Comparison of ENCODE assay signal across 24 cellular contexts in the genomic region with DNA sequence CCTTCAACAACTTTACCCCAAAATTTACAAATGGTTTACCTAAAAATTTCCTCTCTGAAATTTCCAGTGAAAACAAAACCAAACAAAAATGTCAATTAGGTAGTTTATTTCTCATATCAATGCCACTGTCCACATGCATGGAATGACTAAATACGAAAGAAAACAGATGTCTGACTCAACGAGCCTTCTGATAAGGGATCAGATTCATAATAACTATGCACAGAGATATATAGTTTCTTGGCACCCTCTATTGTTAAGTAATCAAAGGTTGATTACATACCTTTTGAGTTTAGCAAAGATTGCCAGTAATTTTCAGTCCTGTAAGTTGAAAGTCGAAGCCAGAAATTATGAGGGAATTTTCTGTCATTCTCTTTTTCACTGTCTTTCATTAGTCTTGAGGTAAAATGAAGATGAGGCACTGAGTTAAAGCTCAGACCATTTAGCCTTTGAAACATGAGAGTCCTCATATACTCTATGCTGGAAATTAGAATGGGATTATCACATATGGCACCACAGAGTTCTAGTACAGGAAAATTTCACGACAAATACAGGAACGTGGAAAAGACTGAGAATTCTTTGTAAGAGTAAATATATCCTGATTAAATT.
A peak's percentile ranks its signal among the peaks of the same experiment; 100 is the strongest.
DNase-seq lines count a peak whose midpoint lies in the region; ATAC-seq and TF ChIP-seq lines count a peak whose summit lies in the region.
"Had no signal": no experiment of that assay in that cellular context is flagged by ENCODE, and none has a peak within 500 bp of the region (broad histone marks: within the 10 kb centered on the region; RNA-seq: fewer than 3 reads in every experiment).

No MANE protein-coding gene starts in this region.

- H2BK15ac ChIP-seq in IMR-90 (ENCODE audit: low read depth, low read length) = no peak overlapping the region

- H2BK20ac ChIP-seq in IMR-90 (ENCODE audit: low read depth, low read length) = no peak overlapping the region

- DNase-seq in DMS114 treated with DMSO at 0.1 percent for 48 hours (lab: John Stamatoyannopoulos, UW; ENCODE audit: unreplicated experiment) (peak; percentile 86), IMR-90 (peak; percentile 40), amniotic epithelial cell (ENCODE audit: low read depth) (peak; percentile 55), iris pigment epithelial cell (ENCODE audit: low read depth) (peak; percentile 49), occipital lobe (lab: John Stamatoyannopoulos, UW) (no peak), NCI-H1105 (lab: John Stamatoyannopoulos, UW) (no peak)
- DNase-seq: activated CD4-positive, alpha-beta T cell treated with anti-CD3 and anti-CD28 coated beads for 48 hours; activated effector memory CD4-positive, alpha-beta T cell treated with anti-CD3 and anti-CD28 coated beads, Interleukin-2, amount 50 U/mL, for 16 hours; activated naive CD8-positive, alpha-beta T cell treated with anti-CD3 and anti-CD28 coated beads for 36 hours; activated T-cell treated with anti-CD3 and anti-CD28 coated beads, Interleukin-2, amount 50 U/mL, for 1 hour; C1 segment of cervical spinal cord; cerebellar nuclear complex; kidney glomerular epithelial cell; lower lobe of right lung; mucosa of descending colon; NCI-H2081; NCI-H345; RPMI8226; transverse colon; WERI-Rb-1 had no signal

- in situ Hi-C loops in IMR-90 (cut with MboI; ENCODE audit: low sequenced_read_pairs) = no loop called here

- WGBS in IMR-90 (ENCODE audit: extremely low coverage in 2 of 2, insufficient read length in 1 of 2), 2 experiments = no CpG with 5 or more reads among the region's 5 CpGs

- no peaks in the 10 kb centered on the region for H3K27me3 ChIP-seq in IMR-90 (ENCODE audit: control insufficient read depth, insufficient read depth, low read length)
- H3K27me3 ChIP-seq: transverse colon had no signal

- peak; percentile 41 for ATAC-seq in IMR-90 (ENCODE audit: low read depth)
- no peak for ATAC-seq in GM19395 (IDR thresholded peaks at IDR 0.05; ENCODE audit: unreplicated experiment)
- ATAC-seq: GM12878; lower lobe of right lung; mucosa of descending colon; natural killer cell treated with Interleukin-12 subunit alpha and Interleukin-12 subunit beta and Interleukin-15 and Interleukin-18, amount 100 ng/mL, for 72 hours had no signal

- no peaks in the 10 kb centered on the region for H3K9me3 ChIP-seq in IMR-90 (ENCODE audit: control insufficient read depth, insufficient read depth, low read length)
- H3K9me3 ChIP-seq: lower lobe of right lung had no signal

- H3K14ac ChIP-seq in IMR-90 (replicated peaks; ENCODE audit: low read depth, low read length) = no peak overlapping the region

- no peak overlapping the region for H4K91ac ChIP-seq in IMR-90 (ENCODE audit: insufficient read depth, low read depth, low read length)

- no peak overlapping the region for H3K4ac ChIP-seq in IMR-90 (ENCODE audit: low read depth, low read length)

- no peak overlapping the region for H4K5ac ChIP-seq in IMR-90 (ENCODE audit: low read depth, low read length)

- TF ChIP-seq CTCF in IMR-90 (conservative IDR thresholded peaks at IDR 0.05; ENCODE audit: low read depth, low read length) = no peak

- H3K4me2 ChIP-seq in IMR-90 (ENCODE audit: low read depth, low read length) = no peak overlapping the region; the same call in 1 of the 2 replicates

- H3K23ac ChIP-seq in IMR-90 (ENCODE audit: low read depth, low read length) = no peak overlapping the region

- TF ChIP-seq POLR2A in IMR-90 (IDR thresholded peaks at IDR 0.05; ENCODE audit: low read depth, low read length) = no peak

- POLR2A ChIA-PET in IMR-90 (lab: Charles Lee; ENCODE audit: unreplicated experiment) = no interaction called here

- H2AK5ac ChIP-seq in IMR-90 (ENCODE audit: low read depth, low read length) = no peak overlapping the region

- CTCF ChIA-PET in IMR-90 (lab: Yijun Ruan, JAX) = no interaction called here

- intact Hi-C loops in IMR-90 (cut with micrococcal nuclease) = loop anchor here (10.0 kb wide), 1 partner anchor 962 kb away; a partner anchor contains a TSS

- TF ChIP-seq RAD21 in IMR-90 (IDR thresholded peaks at IDR 0.05; ENCODE audit: low read length) = no peak; the same call in 1 of the 2 replicates

- H4K20me1 ChIP-seq in IMR-90 (ENCODE audit: insufficient read depth, low read length) = no peaks in the 10 kb centered on the region

- H2AK9ac ChIP-seq in IMR-90 (replicated peaks; ENCODE audit: low read depth, low read length, poor library complexity) = no peak overlapping the region

- no peak overlapping the region for H3K4me3 ChIP-seq in IMR-90 (ENCODE audit: insufficient read depth, low read depth, low read length)
- H3K4me3 ChIP-seq: GM12878, lower lobe of right lung, mucosa of descending colon, SK-N-MC, transverse colon had no signal

- H3K27ac ChIP-seq in IMR-90 (ENCODE audit: insufficient read depth, low read length) = no peak overlapping the region
- H3K27ac ChIP-seq: lower lobe of right lung, SK-N-MC, transverse colon, WERI-Rb-1 had no signal

- no peak overlapping the region for H2AFZ ChIP-seq in IMR-90 (replicated peaks; ENCODE audit: low read length, poor library complexity)

- H2BK5ac ChIP-seq in IMR-90 (ENCODE audit: low read depth, low read length, poor library complexity, severe bottlenecking) = no peak overlapping the region

- H3K18ac ChIP-seq in IMR-90 (ENCODE audit: low read depth, low read length) = no peak overlapping the region

- no TSS peak for BruUV-seq in IMR-90 (replicated peaks; lab: Mats Ljungman, UMichigan)

- H3K4me1 ChIP-seq in IMR-90 (ENCODE audit: control insufficient read depth, insufficient read depth, low read length) = peaks cover 11% of the 10 kb centered on the region
- H3K4me1 ChIP-seq: lower lobe of right lung, transverse colon had no signal

- no peak overlapping the region for H3K9ac ChIP-seq in IMR-90 (ENCODE audit: low read depth, low read length)

- H4K8ac ChIP-seq in IMR-90 (ENCODE audit: low read depth in 2 of 2, low read length in 2 of 2) = no peak overlapping the region

- H3K36me3 ChIP-seq in IMR-90 (ENCODE audit: control insufficient read depth, insufficient read depth, low read length) = no peaks in the 10 kb centered on the region
- H3K36me3 ChIP-seq: lower lobe of right lung, transverse colon, WERI-Rb-1 had no signal

- H3K79me1 ChIP-seq in IMR-90 (ENCODE audit: low read depth in 1 of 2, low read length in 2 of 2) = no peaks in the 10 kb centered on the region

- H3K9me1 ChIP-seq in IMR-90 (ENCODE audit: insufficient read depth, low read length) = peaks cover 4% of the 10 kb centered on the region; the same call in 1 of the 2 replicates

- no peak overlapping the region for H3K56ac ChIP-seq in IMR-90 (ENCODE audit: extremely low read depth, insufficient read depth, low read length)

- dilution Hi-C loops in IMR-90 (cut with HindIII; ENCODE audit: low sequenced_read_pairs, unreplicated experiment) = no loop called here

- H2BK120ac ChIP-seq in IMR-90 (ENCODE audit: low read depth, low read length) = no peak overlapping the region

TF ChIP-seq in IMR-90, 13 proteins besides CTCF, POLR2A, EP300 and RAD21:
- TF ChIP-seq CHD1 (IDR thresholded peaks at IDR 0.05; ENCODE audit: low read depth, low read length) (no peak), CEBPB (IDR thresholded peaks at IDR 0.05; ENCODE audit: low read depth, low read length) (no peak), NFE2L2 (IDR thresholded peaks at IDR 0.05; ENCODE audit: low read depth, low read length) (no peak), MAFK (IDR thresholded peaks at IDR 0.05; ENCODE audit: low read depth, low read length) (no peak), FOS (IDR thresholded peaks at IDR 0.05; ENCODE audit: low read depth, low read length) (no peak), RFX5 (IDR thresholded peaks at IDR 0.05; ENCODE audit: low read depth, low read length) (no peak), SMC3 (IDR thresholded peaks at IDR 0.05; ENCODE audit: low read depth, low read length) (no peak), BHLHE40 (IDR thresholded peaks at IDR 0.05; ENCODE audit: low read depth, low read length) (no peak), RCOR1 (IDR thresholded peaks at IDR 0.05; ENCODE audit: insufficient replicate concordance, low read length) (no peak), MXI1 (IDR thresholded peaks at IDR 0.05; ENCODE audit: borderline replicate concordance, low read depth, low read length) (no peak), MAZ (IDR thresholded peaks at IDR 0.05; ENCODE audit: borderline replicate concordance, low read depth, low read length) (no peak)
- TF ChIP-seq, protein P1, sequence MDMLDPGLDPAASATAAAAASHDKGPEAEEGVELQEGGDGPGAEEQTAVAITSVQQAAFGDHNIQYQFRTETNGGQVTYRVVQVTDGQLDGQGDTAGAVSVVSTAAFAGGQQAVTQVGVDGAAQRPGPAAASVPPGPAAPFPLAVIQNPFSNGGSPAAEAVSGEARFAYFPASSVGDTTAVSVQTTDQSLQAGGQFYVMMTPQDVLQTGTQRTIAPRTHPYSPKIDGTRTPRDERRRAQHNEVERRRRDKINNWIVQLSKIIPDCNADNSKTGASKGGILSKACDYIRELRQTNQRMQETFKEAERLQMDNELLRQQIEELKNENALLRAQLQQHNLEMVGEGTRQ (IDR thresholded peaks at IDR 0.05; ENCODE audit: low read depth, low read length) = no peak
- TF ChIP-seq, protein P2, sequence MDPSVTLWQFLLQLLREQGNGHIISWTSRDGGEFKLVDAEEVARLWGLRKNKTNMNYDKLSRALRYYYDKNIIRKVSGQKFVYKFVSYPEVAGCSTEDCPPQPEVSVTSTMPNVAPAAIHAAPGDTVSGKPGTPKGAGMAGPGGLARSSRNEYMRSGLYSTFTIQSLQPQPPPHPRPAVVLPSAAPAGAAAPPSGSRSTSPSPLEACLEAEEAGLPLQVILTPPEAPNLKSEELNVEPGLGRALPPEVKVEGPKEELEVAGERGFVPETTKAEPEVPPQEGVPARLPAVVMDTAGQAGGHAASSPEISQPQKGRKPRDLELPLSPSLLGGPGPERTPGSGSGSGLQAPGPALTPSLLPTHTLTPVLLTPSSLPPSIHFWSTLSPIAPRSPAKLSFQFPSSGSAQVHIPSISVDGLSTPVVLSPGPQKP (IDR thresholded peaks at IDR 0.05; ENCODE audit: borderline replicate concordance, low read depth, low read length) = no peak
TF ChIP-seq in IMR-90: peak in this region for 0.

Comparison
In these comparisons a context has a peak if more than half of its experiments do, and no peak if none do; other contexts are left out.
1. DNase-seq: peak in DMS114 treated with DMSO at 0.1 percent for 48 hours (single experiment), IMR-90 (single experiment), amniotic epithelial cell (single experiment) and iris pigment epithelial cell (single experiment); none in occipital lobe (single experiment) and NCI-H1105 (single experiment).